In genomic region chr10:96259884-96260511, GRCh38 we compare ENCODE assay signal across 21 cellular contexts. TPM values are rescaled to one million over a fixed set of nuclear protein-coding genes. Genes with fewer than 3 reads are reported as not detected.
DNase-seq lines count a peak whose midpoint lies in the region; ATAC-seq, FAIRE-seq and TF ChIP-seq lines count a peak whose summit lies in the region.
"Had no signal": no experiment of that assay in that cellular context is flagged by ENCODE, and none has a peak within 500 bp of the region (broad histone marks: within the 10 kb centered on the region; RNA-seq: fewer than 3 reads in every experiment).

No MANE protein-coding gene starts in this region.

- no peak for TF ChIP-seq CTCF in heart right ventricle (IDR thresholded peaks at IDR 0.05)
- TF ChIP-seq CTCF in psoas muscle (IDR thresholded peaks at IDR 0.05): no peak
- TF ChIP-seq CTCF in sigmoid colon (IDR thresholded peaks at IDR 0.05): no peak
- no peak for TF ChIP-seq CTCF in kidney (IDR thresholded peaks at IDR 0.05; ENCODE audit: borderline replicate concordance, extremely low read depth, insufficient read depth)

- H3K9ac ChIP-seq in kidney (ENCODE audit: low read length in 2 of 2): no peak overlapping the region

- H3K27me3 ChIP-seq in heart right ventricle: peaks cover 0 to 7% (median 3%) of the 10 kb centered on the region in 7 donors
- no peaks in the 10 kb centered on the region for H3K27me3 ChIP-seq in psoas muscle (ENCODE audit: insufficient read depth in 3 of 3, low read length in 2 of 3)
- H3K27me3 ChIP-seq in sigmoid colon: no peaks in the 10 kb centered on the region
- H3K27me3 ChIP-seq: esophagus squamous epithelium, thyroid gland had no signal

- H3K27ac ChIP-seq in heart right ventricle (peak overlapping the region in 2 of 10 donors; percentile 13 to 48), psoas muscle (no peak overlapping the region), sigmoid colon (no peak overlapping the region), kidney (ENCODE audit: low read depth in 2 of 2, low read length in 2 of 2) (no peak overlapping the region)
- H3K27ac ChIP-seq: esophagus squamous epithelium, thyroid gland had no signal

- H3K36me3 ChIP-seq in heart right ventricle: no peaks in the 10 kb centered on the region
- no peaks in the 10 kb centered on the region for H3K36me3 ChIP-seq in psoas muscle (ENCODE audit: insufficient read depth in 1 of 2, low read depth in 1 of 2)
- no peaks in the 10 kb centered on the region for H3K36me3 ChIP-seq in sigmoid colon
- no peaks in the 10 kb centered on the region for H3K36me3 ChIP-seq in kidney (ENCODE audit: control insufficient read depth in 1 of 2, insufficient read depth in 2 of 2, low read length in 2 of 2)
- H3K36me3 ChIP-seq: thyroid gland had no signal

- H3K9me3 ChIP-seq in heart right ventricle: no peaks in the 10 kb centered on the region
- no peaks in the 10 kb centered on the region for H3K9me3 ChIP-seq in psoas muscle
- H3K9me3 ChIP-seq in sigmoid colon: no peaks in the 10 kb centered on the region
- no peaks in the 10 kb centered on the region for H3K9me3 ChIP-seq in kidney (ENCODE audit: control insufficient read depth in 1 of 2, low read length in 2 of 2)
- H3K9me3 ChIP-seq: esophagus squamous epithelium, thyroid gland had no signal

- 37 to 44% methylated on average over 4 of the region's 4 CpGs for WGBS in heart right ventricle, 2 donors
- WGBS in psoas muscle, 3 donors: 29 to 35% (median 33%) methylated on average over 4 of the region's 4 CpGs
- WGBS in sigmoid colon, 2 donors: 13 to 66% methylated on average over 4 of the region's 4 CpGs

- peak; percentile 78 for FAIRE-seq in GM12892 (lab: Jason Lieb, UNC)
- no peak for FAIRE-seq in kidney (lab: Jason Lieb, UNC)
- FAIRE-seq: bronchial epithelial cell, H54 had no signal

- H3K4me3 ChIP-seq in heart right ventricle (no peak overlapping the region), psoas muscle (no peak overlapping the region), sigmoid colon (no peak overlapping the region), kidney (ENCODE audit: low read length in 2 of 2) (no peak overlapping the region)
- H3K4me3 ChIP-seq: esophagus squamous epithelium, thyroid gland had no signal

- H3K4me1 ChIP-seq in heart right ventricle: peaks cover 0 to 34% (median 7%) of the 10 kb centered on the region in 9 donors
- no peaks in the 10 kb centered on the region for H3K4me1 ChIP-seq in psoas muscle
- H3K4me1 ChIP-seq in sigmoid colon: no peaks in the 10 kb centered on the region
- peaks cover 0 to 8% of the 10 kb centered on the region in 2 donors for H3K4me1 ChIP-seq in kidney (ENCODE audit: control insufficient read depth in 1 of 2, insufficient read depth in 1 of 2, low read depth in 1 of 2, low read length in 2 of 2)
- H3K4me1 ChIP-seq: thyroid gland had no signal

- no peak for DNase-seq in GM12892 (ENCODE audit: insufficient read length)
- DNase-seq in NCI-H1694 treated with DMSO at 0.1 percent for 48 hours (lab: John Stamatoyannopoulos, UW): peak; percentile 78
- DNase-seq in heart right ventricle: no peak
- DNase-seq in psoas muscle: no peak
- no peak for DNase-seq in sigmoid colon
- DNase-seq in kidney: no peak
- DNase-seq: activated CD4-positive, CD25-positive, alpha-beta regulatory T cell; AML-193; effector CD4-positive, alpha-beta T cell; esophagus squamous epithelium; islet precursor cell; midbrain; NCI-H1436; NCI-H226; stimulated activated CD4-positive, alpha-beta T cell treated with anti-CD3 and anti-CD28 coated beads, Interleukin-4, amount 100 ng/mL, for 1 hour; thyroid gland had no signal

- no peak for TF ChIP-seq EP300 in sigmoid colon (IDR thresholded peaks at IDR 0.05)

- ATAC-seq in heart right ventricle (peak in 5 of 8 donors; percentile 43 to 93 (median 71)), psoas muscle (peak in 3 of 4 donors; percentile 64 to 90 (median 73)), GM18861 (IDR thresholded peaks at IDR 0.05; ENCODE audit: unreplicated experiment) (no peak), HG02763 (IDR thresholded peaks at IDR 0.05; ENCODE audit: unreplicated experiment) (no peak)

- intact Hi-C loops in heart right ventricle (cut with DNase I) (no loop called here), psoas muscle (cut with DNase I) (no loop called here), sigmoid colon (cut with DNase I) (no loop called here), kidney (cut with DNase I) (no loop called here)

- TF ChIP-seq POLR2A in GM12892 (IDR thresholded peaks at IDR 0.05; ENCODE audit: low read depth, low read length) (no peak), sigmoid colon (IDR thresholded peaks at IDR 0.05) (no peak)

RNA-seq across cellular contexts. Expression of gene BLNK, which starts 11.4 kb away (rescaled TPM):
- 106 TPM for polyA plus RNA-seq in GM12892 (2012; ENCODE audit: missing spikeins)
- 1 to 10 TPM in 3 of 10 donors, under 1 TPM in 7; 0.37 to 4.4 (median 0.65) TPM for total RNA-seq in heart right ventricle
- under 1 TPM; 0.25 to 0.95 TPM for polyA plus RNA-seq in heart right ventricle
- total RNA-seq in psoas muscle: 1 to 10 TPM; 1.1 to 3.7 (median 1.2) TPM
- polyA plus RNA-seq in psoas muscle: under 1 TPM; 0.15 to 0.25 (median 0.22) TPM
- 1 to 10 TPM in 3 of 4 donors, under 1 TPM in 1; 0.99 to 2.2 (median 1.6) TPM for total RNA-seq in sigmoid colon
- 10 to 100 TPM in 1 of 3 donors, 1 to 10 TPM in 2; 8.6 to 24.0 (median 9.6) TPM for polyA plus RNA-seq in sigmoid colon
- total RNA-seq in kidney: 38.8 TPM
- 28.5 TPM for polyA plus RNA-seq in kidney (ENCODE audit: insufficient read depth, low read depth, low replicate concordance)
- total RNA-seq: activated CD8-positive, alpha-beta memory T cell treated with anti-CD3 and anti-CD28 coated beads for 36 hours had no signal

RNA-seq across cellular contexts. Expression of gene DNTT, which starts 44.2 kb away (rescaled TPM):
- polyA plus RNA-seq in GM12892 (2012; ENCODE audit: missing spikeins): not detected
- total RNA-seq in heart right ventricle (not detected), psoas muscle (not detected), sigmoid colon (not detected), kidney (not detected)
- polyA plus RNA-seq in heart right ventricle (not detected), psoas muscle (under 1 TPM in 1 of 3 donors, not detected in 2; 0.01 TPM), sigmoid colon (not detected), kidney (ENCODE audit: insufficient read depth, low read depth, low replicate concordance) (not detected)
- total RNA-seq: activated CD8-positive, alpha-beta memory T cell treated with anti-CD3 and anti-CD28 coated beads for 36 hours; bronchial epithelial cell; esophagus squamous epithelium had no signal

Comparison
In these comparisons a context has a peak if more than half of its experiments do, and no peak if none do; other contexts are left out.
1. ATAC-seq: peak in heart right ventricle (5 of 8) and psoas muscle (3 of 4); none in GM18861 (single experiment) and HG02763 (single experiment).